8 cellular contexts compared by ENCODE assay signal in genomic region chr19:47514869-47515588, GRCh38.
DNase-seq lines count a peak whose midpoint lies in the region; ATAC-seq and TF ChIP-seq lines count a peak whose summit lies in the region.

TSS of gene NAPA (minus strand) at chr19:47515063. CDS start at chr19:47514940, 123 bp downstream.

- TF ChIP-seq CTCF in AG09319 (IDR thresholded peaks at IDR 0.05; ENCODE audit: low read depth, low read length), result no peak

- ATAC-seq in GM19035 (IDR thresholded peaks at IDR 0.05; ENCODE audit: unreplicated experiment) (peak; percentile 83), HG03354 (IDR thresholded peaks at IDR 0.05; ENCODE audit: poor library complexity, severe bottlenecking, unreplicated experiment) (peak; percentile 85)
- peak; percentile 90 to 96 for ATAC-seq in activated CD4-positive, CD25-positive, alpha-beta regulatory T cell treated with anti-CD3 and anti-CD28 coated beads, Interleukin-2, amount 50 U/mL, for 24 hours

- DNase-seq in AG09319 (ENCODE audit: extremely low read depth, low read depth), result peak; percentile 100
- DNase-seq in NCI-H446 treated with DMSO at 0.1 percent for 48 hours (lab: John Stamatoyannopoulos, UW), result peak; percentile 100
- peak; percentile 100 for DNase-seq in cerebellar cortex (ENCODE audit: low spot score)
- DNase-seq in iris pigment epithelial cell (ENCODE audit: low read depth), result peak; percentile 100
- peak; percentile 100 for DNase-seq in stimulated activated CD4-positive, alpha-beta T cell treated with anti-CD3 and anti-CD28 coated beads, Interleukin-12 subunit alpha, Interleukin-12 subunit beta, amount 100 ng/mL, for 24 hours (ENCODE audit: low read depth in 2 of 2)

Comparison
In these comparisons a context has a peak if more than half of its experiments do, and no peak if none do; other contexts are left out.
1. Peak in every context shown above with its lines: DNase-seq and ATAC-seq.